Comparison of ENCODE assay signal across 8 cellular contexts in the genomic region with DNA sequence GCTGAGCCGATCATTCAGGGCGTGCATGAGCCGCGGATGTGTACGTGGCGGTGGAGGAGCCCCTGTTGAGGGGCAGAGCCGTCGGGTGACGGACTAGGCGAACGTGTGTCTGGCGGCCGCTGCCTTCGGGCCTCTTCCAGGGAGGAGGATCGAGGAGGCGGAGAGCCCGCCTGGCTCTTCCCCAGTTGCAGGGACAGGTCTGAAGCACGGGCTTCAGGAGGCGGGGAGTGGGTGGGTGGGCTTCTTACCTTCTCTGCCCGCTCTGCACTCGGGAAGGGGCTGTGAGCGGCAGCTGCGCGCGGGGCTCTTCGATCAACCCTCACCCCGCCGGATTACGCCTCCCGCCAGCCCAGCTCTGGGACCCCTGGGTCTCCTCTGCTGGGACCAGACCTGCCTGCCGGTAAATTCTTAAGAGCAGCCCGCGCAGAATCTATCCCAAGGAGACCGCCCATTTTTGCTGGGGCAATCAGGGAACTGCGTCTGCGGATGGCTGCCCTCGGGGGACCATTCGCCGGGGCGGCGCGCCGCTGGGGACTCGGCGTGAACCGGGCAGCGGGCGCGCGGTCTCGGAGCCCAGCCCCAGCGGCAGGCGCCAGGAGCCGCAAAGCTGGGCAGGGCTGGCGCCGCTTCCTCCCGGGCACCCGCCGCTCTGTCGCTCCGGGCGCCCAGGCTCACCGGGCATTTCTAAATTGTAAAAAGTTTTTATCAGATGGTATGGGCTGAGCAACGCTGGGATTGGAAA. TPM values are rescaled to one million over a fixed set of nuclear protein-coding genes. Genes with fewer than 3 reads are reported as not detected.
DNase-seq lines count a peak whose midpoint lies in the region; ATAC-seq and TF ChIP-seq lines count a peak whose summit lies in the region.

No MANE protein-coding gene starts in this region.

- no peaks in the 10 kb centered on the region for H3K9me3 Mint-ChIP-seq in activated naive CD4-positive, alpha-beta T cell treated with anti-CD3 and anti-CD28 coated beads, Interleukin-2, amount 50 U/mL, for 72 hours

- TF ChIP-seq CTCF in C4-2B (conservative IDR thresholded peaks at IDR 0.05), result no peak

- WGBS in right cardiac atrium, result 1% methylated on average over 64 of the region's 64 CpGs

- H3K27ac ChIP-seq in C4-2B (peak overlapping the region; percentile 59), right cardiac atrium (ENCODE audit: low read length) (peak overlapping the region; percentile 30)

- intact Hi-C loops in right cardiac atrium (cut with DNase I), result no loop called here

- no peaks in the 10 kb centered on the region for H3K27me3 ChIP-seq in right cardiac atrium (ENCODE audit: control insufficient read depth, insufficient read depth)

- TF ChIP-seq POLR2A in GM19099 (IDR thresholded peaks at IDR 0.05; ENCODE audit: extremely low read depth, insufficient read length, low read depth), result peak; percentile 57

- DNase-seq in RKO (ENCODE audit: low spot score), result peak; percentile 48
- DNase-seq in activated naive CD4-positive, alpha-beta T cell treated with anti-CD3 and anti-CD28 coated beads, Interleukin-2, amount 50 U/mL, for 72 hours (ENCODE audit: low spot score in 2 of 2), result peak; percentile 41 to 71
- peak; percentile 46 to 75 (median 73) for DNase-seq in right cardiac atrium
- no peak for DNase-seq in skeletal muscle cell (ENCODE audit: low read depth)

- peaks cover 23 to 63% of the 10 kb centered on the region in 2 donors for H3K36me3 Mint-ChIP-seq in activated naive CD4-positive, alpha-beta T cell treated with anti-CD3 and anti-CD28 coated beads, Interleukin-2, amount 50 U/mL, for 72 hours

- peak overlapping the region; percentile 89 for H3K4me3 ChIP-seq in right cardiac atrium (ENCODE audit: low read length)
- H3K4me3 ChIP-seq in skeletal muscle cell (ENCODE audit: low read depth, low read length), result peak overlapping the region; percentile 60

- H3K4me1 ChIP-seq in right cardiac atrium (ENCODE audit: control insufficient read depth, insufficient read depth, low read length), result no peaks in the 10 kb centered on the region

- no peaks in the 10 kb centered on the region for H3K9me3 ChIP-seq in right cardiac atrium (ENCODE audit: control insufficient read depth, low read length)

- ATAC-seq in HG03432 (IDR thresholded peaks at IDR 0.05; ENCODE audit: unreplicated experiment) (peak; percentile 25), right cardiac atrium (peak; percentile 87 to 90), GM21786 (IDR thresholded peaks at IDR 0.05; ENCODE audit: unreplicated experiment) (no peak)
- peak; percentile 41 to 42 for ATAC-seq in activated naive CD4-positive, alpha-beta T cell treated with anti-CD3 and anti-CD28 coated beads, Interleukin-2, amount 50 U/mL, for 72 hours

- peak overlapping the region; percentile 97 to 100 for H3K27ac Mint-ChIP-seq in activated naive CD4-positive, alpha-beta T cell treated with anti-CD3 and anti-CD28 coated beads, Interleukin-2, amount 50 U/mL, for 72 hours

RNA-seq across cellular contexts. Expression of a gene that starts 4.9 kb away (rescaled TPM):
- total RNA-seq in activated naive CD4-positive, alpha-beta T cell treated with anti-CD3 and anti-CD28 coated beads, Interleukin-2, amount 50 U/mL, for 72 hours, result 100 to 1,000 TPM in 1 of 2 donors, 10 to 100 TPM in 1; 23.3 to 169 TPM
- total RNA-seq in right cardiac atrium, result 1 to 10 TPM; 1.2 to 5.0 (median 3.0) TPM
- 1.6 TPM for polyA plus RNA-seq in right cardiac atrium

Comparison
In these comparisons a context has a peak if more than half of its experiments do, and no peak if none do; other contexts are left out.
1. RNA of a gene that starts 4.9 kb away (total RNA-seq): 23.3 to 169 TPM in activated naive CD4-positive, alpha-beta T cell treated with anti-CD3 and anti-CD28 coated beads, Interleukin-2, amount 50 U/mL, for 72 hours; 1.2 to 5.0 TPM in right cardiac atrium; every median in the first group is over 4 times any median in the second.